ENCODE assay signal across 3 cellular contexts in genomic region chrX:130231184-130231583, GRCh38. TPM values are rescaled to one million over a fixed set of nuclear protein-coding genes. Genes with fewer than 3 reads are reported as not detected.
"Had no signal": no experiment of that assay in that cellular context is flagged by ENCODE, and none has a peak within 500 bp of the region (broad histone marks: within the 10 kb centered on the region; RNA-seq: fewer than 3 reads in every experiment).

No MANE protein-coding gene starts in this region.

RNA-seq across cellular contexts. Expression of gene RAB33A, which starts 59.4 kb away (rescaled TPM):
- total RNA-seq: endodermal cell, foreskin keratinocyte, gastrocnemius medialis had no signal
